Comparison of ENCODE assay signal across 24 cellular contexts in genomic region chr6:13370623-13371022, GRCh38.
"Had no signal": no experiment of that assay in that cellular context is flagged by ENCODE, and none has a peak within 500 bp of the region (broad histone marks: within the 10 kb centered on the region; RNA-seq: fewer than 3 reads in every experiment).

No MANE protein-coding gene starts in this region.

- H3K27me3 ChIP-seq: stomach, suprapubic skin, uterus had no signal

- ATAC-seq: activated CD4-positive, alpha-beta T cell treated with anti-CD3 and anti-CD28 coated beads for 36 hours; activated T-cell treated with anti-CD3 and anti-CD28 coated beads, Interleukin-2, amount 50 U/mL, for 4 hours; esophagus mucosa; left lobe of liver; naive thymus-derived CD8-positive, alpha-beta T cell; SK-N-SH treated with all-trans-retinoic acid at 6 μM for 48 hours; T-cell had no signal

- H3K36me3 ChIP-seq: stomach, suprapubic skin, uterus had no signal

- DNase-seq: activated B cell treated with CpG ODN at 0.5 μM for 24 hours; activated CD4-positive, alpha-beta T cell treated with anti-CD3 and anti-CD28 coated beads for 36 hours; activated CD4-positive, alpha-beta T cell treated with anti-CD3 and anti-CD28 coated beads, Interleukin-2, amount 50 U/mL, for 48 hours; activated CD8-positive, alpha-beta memory T cell treated with anti-CD3 and anti-CD28 coated beads, Interleukin-2, amount 50 U/mL, for 48 hours; activated naive CD4-positive, alpha-beta T cell treated with anti-CD3 and anti-CD28 coated beads for 36 hours; activated T-cell treated with anti-CD3 and anti-CD28 coated beads, Interleukin-2, amount 50 U/mL, for 4 hours; amygdala; cerebellar nuclear complex; effector CD4-positive, alpha-beta T cell; glutamatergic neuron; kidney; naive thymus-derived CD8-positive, alpha-beta T cell; stimulated activated CD4-positive, alpha-beta T cell treated with anti-CD3 and anti-CD28 coated beads, Interleukin-1b, Interleukin-23, amount 100 ng/mL, for 48 hours; stomach; T-cell; T-helper 9 cell; uterus had no signal

- H3K36me3 Mint-ChIP-seq: naive thymus-derived CD8-positive, alpha-beta T cell; T-cell had no signal

- H3K27ac ChIP-seq: stomach, suprapubic skin, uterus had no signal

- H3K27ac Mint-ChIP-seq: activated B cell treated with CpG ODN at 0.5 μM for 24 hours; activated CD4-positive, alpha-beta T cell treated with anti-CD3 and anti-CD28 coated beads for 36 hours; activated naive CD4-positive, alpha-beta T cell treated with anti-CD3 and anti-CD28 coated beads for 36 hours; naive thymus-derived CD8-positive, alpha-beta T cell; progenitor cell of endocrine pancreas; T-cell had no signal

- H3K4me1 ChIP-seq: uterus had no signal

- H3K4me3 Mint-ChIP-seq: activated B cell treated with CpG ODN at 0.5 μM for 24 hours; activated CD4-positive, alpha-beta T cell treated with anti-CD3 and anti-CD28 coated beads for 36 hours; activated naive CD4-positive, alpha-beta T cell treated with anti-CD3 and anti-CD28 coated beads for 36 hours; activated T-cell treated with anti-CD3 and anti-CD28 coated beads, Interleukin-2, amount 50 U/mL, for 4 hours; naive thymus-derived CD8-positive, alpha-beta T cell; T-cell had no signal

- H3K27me3 Mint-ChIP-seq: activated B cell treated with CpG ODN at 0.5 μM for 24 hours; naive thymus-derived CD8-positive, alpha-beta T cell had no signal

- H3K4me3 ChIP-seq: lung, skin epidermis, stomach, suprapubic skin, uterus had no signal

- H3K9me3 ChIP-seq: stomach, suprapubic skin, uterus had no signal

- H3K9me3 Mint-ChIP-seq: activated B cell treated with CpG ODN at 0.5 μM for 24 hours; activated naive CD4-positive, alpha-beta T cell treated with anti-CD3 and anti-CD28 coated beads for 36 hours; activated T-cell treated with anti-CD3 and anti-CD28 coated beads, Interleukin-2, amount 50 U/mL, for 4 hours; naive thymus-derived CD8-positive, alpha-beta T cell; T-cell had no signal
